15 cellular contexts compared by ENCODE assay signal in the genomic region with DNA sequence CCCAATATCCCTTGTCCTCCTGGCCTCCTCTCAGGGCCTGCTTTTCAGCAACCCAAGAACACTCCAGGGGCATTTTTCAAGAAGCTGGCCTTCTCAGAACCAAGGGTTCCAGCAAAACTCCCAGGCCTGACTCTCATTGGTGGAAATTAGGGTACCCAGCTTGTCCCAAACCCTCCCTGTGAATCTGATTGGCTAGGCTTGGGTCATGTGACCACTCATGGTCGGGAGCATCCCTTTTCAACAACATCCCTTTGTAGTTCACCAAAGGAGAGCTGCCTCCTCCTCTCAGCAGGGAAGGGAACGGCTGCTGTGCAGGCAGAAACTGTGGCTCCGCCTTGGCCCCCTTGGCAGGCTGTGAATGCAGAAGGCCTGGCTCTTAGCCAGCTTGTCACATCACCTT.
"Had no signal": no experiment of that assay in that cellular context is flagged by ENCODE, and none has a peak within 500 bp of the region (broad histone marks: within the 10 kb centered on the region; RNA-seq: fewer than 3 reads in every experiment).

No MANE protein-coding gene starts in this region.

- ATAC-seq: activated CD4-positive, CD25-positive, alpha-beta regulatory T cell treated with anti-CD3 and anti-CD28 coated beads, Interleukin-2, amount 50 U/mL, for 24 hours; heart left ventricle; left ventricle myocardium superior had no signal

- H3K36me3 Mint-ChIP-seq: activated naive CD4-positive, alpha-beta T cell treated with anti-CD3 and anti-CD28 coated beads, Interleukin-2, amount 50 U/mL, for 24 hours had no signal

- H3K27me3 ChIP-seq: colonic mucosa, heart left ventricle, ovary, stomach had no signal

- H3K27ac ChIP-seq: colonic mucosa, heart left ventricle, ovary, stomach, thoracic aorta had no signal

- H3K4me3 ChIP-seq: colonic mucosa, heart left ventricle, ovary, stomach, thoracic aorta had no signal

- FAIRE-seq: frontal cortex, kidney had no signal

- H3K4me1 Mint-ChIP-seq: activated naive CD4-positive, alpha-beta T cell treated with anti-CD3 and anti-CD28 coated beads, Interleukin-2, amount 50 U/mL, for 24 hours had no signal

- H3K9me3 ChIP-seq: colonic mucosa, thoracic aorta had no signal

- H3K4me1 ChIP-seq: colonic mucosa, stomach had no signal

- H3K4me3 Mint-ChIP-seq: activated naive CD4-positive, alpha-beta T cell treated with anti-CD3 and anti-CD28 coated beads, Interleukin-2, amount 50 U/mL, for 24 hours; neural crest cell had no signal

- DNase-seq: caudate nucleus; colonic mucosa; effector CD4-positive, alpha-beta T cell; heart left ventricle; kidney; left ventricle myocardium superior; ovary; stimulated activated CD4-positive, alpha-beta T cell treated with anti-CD3 and anti-CD28 coated beads, Interleukin-15, amount 100 ng/mL, for 24 hours; stimulated activated CD4-positive, alpha-beta T cell treated with anti-CD3 and anti-CD28 coated beads, Interleukin-4, amount 100 ng/mL, for 24 hours; stomach had no signal

- H3K9me3 Mint-ChIP-seq: activated naive CD4-positive, alpha-beta T cell treated with anti-CD3 and anti-CD28 coated beads, Interleukin-2, amount 50 U/mL, for 24 hours had no signal

- H3K36me3 ChIP-seq: colonic mucosa, heart left ventricle, ovary, stomach, thoracic aorta had no signal

- H3K27ac Mint-ChIP-seq: activated naive CD4-positive, alpha-beta T cell treated with anti-CD3 and anti-CD28 coated beads, Interleukin-2, amount 50 U/mL, for 24 hours had no signal
